In the genomic region with DNA sequence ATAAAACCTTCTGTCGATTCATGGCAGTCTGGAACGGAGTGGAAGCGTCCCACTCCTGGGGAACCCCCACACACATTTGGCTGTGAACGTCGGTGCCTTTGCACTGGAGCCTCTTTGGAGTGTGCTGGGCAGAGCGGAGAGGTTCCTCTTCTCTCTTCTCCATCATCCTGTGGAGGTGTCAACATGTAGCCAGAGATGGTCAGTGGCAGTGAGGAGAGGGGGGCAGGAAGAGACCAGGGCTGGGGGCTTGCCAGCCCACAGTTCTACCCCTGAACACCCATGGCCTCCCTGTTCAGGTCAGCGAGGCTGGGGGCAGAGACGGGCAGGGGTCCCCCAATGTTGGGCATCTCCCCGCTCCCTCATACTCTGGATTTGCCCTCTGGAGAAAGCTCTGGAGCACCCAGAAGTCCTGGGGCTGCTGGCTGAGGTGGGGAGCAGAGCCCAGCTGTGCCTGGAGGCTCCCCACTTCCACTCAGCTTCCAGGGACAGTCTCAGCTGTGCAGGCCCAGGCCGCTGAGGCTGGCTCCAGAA, we compare ENCODE assay signal across 1 cellular context.
TF ChIP-seq lines count a peak whose summit lies in the region.

No MANE protein-coding gene starts in this region.

TF ChIP-seq in A549, 52 proteins besides CTCF, POLR2A, EP300 and RAD21 (continued from another document):
- TF ChIP-seq, protein P1, sequence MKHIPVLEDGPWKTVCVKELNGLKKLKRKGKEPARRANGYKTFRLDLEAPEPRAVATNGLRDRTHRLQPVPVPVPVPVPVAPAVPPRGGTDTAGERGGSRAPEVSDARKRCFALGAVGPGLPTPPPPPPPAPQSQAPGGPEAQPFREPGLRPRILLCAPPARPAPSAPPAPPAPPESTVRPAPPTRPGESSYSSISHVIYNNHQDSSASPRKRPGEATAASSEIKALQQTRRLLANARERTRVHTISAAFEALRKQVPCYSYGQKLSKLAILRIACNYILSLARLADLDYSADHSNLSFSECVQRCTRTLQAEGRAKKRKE (CRISPR knock-in tag; IDR thresholded peaks at IDR 0.05; ENCODE audit: low read depth) = no peak
- TF ChIP-seq HDAC2 (IDR thresholded peaks at IDR 0.05) (no peak), CHD2 (IDR thresholded peaks at IDR 0.05; ENCODE audit: low read length, partially characterized antibody) (no peak)
